ENCODE assay signal across 1 cellular context in genomic region chr14:60090864-60091519, GRCh38.
TF ChIP-seq lines count a peak whose summit lies in the region.

No MANE protein-coding gene starts in this region.

TF ChIP-seq in SK-N-SH, 30 proteins besides CTCF, POLR2A, EP300 and RAD21 (continued from another document):
- TF ChIP-seq REST (IDR thresholded peaks at IDR 0.05; ENCODE audit: low read depth, low read length): 0 out of 2 replicates have a peak, but pooled peaks have one; percentile 41
TF ChIP-seq in SK-N-SH: peak in this region for 2.
